In the genomic region with DNA sequence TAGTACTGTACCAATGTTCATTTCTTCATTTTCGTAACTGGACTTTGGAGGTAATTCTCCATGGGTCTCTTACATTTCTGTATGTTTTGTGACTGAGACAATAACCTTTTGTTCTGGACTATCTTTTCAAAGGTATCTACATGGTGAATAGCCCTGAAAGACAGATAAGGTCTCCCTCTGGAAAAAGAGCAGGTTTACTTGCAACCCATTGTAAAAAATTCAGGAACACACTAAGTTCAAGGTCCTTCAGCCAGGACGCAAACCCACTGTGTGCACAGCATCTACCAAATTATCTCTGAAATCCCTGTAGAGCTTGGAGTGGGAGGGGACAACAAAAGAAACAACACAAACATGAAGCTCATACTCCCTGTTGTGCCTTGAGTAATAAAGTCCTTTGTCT, we compare ENCODE assay signal across 35 cellular contexts.
"Had no signal": no experiment of that assay in that cellular context is flagged by ENCODE, and none has a peak within 500 bp of the region (broad histone marks: within the 10 kb centered on the region; RNA-seq: fewer than 3 reads in every experiment).

No MANE protein-coding gene starts in this region.

- DNase-seq: Karpas-422, Kasumi-1, MG63, MM.1S, MV-4-11, NCI-H1048, NCI-H1092, NCI-H1092 treated with DMSO at 0.1 percent for 48 hours, NCI-H1105, NCI-H1105 treated with DMSO at 0.1 percent for 48 hours, NCI-H1417, NCI-H1417 treated with DMSO at 0.1 percent for 48 hours, NCI-H1436, NCI-H1436 treated with DMSO at 0.1 percent for 48 hours, NCI-H146, NCI-H1694, NCI-H1694 treated with DMSO at 0.1 percent for 48 hours, NCI-H187, NCI-H187 treated with DMSO at 0.1 percent for 48 hours, NCI-H1930, NCI-H2029, NCI-H2029 treated with DMSO at 0.1 percent for 48 hours, NCI-H2081, NCI-H2081 treated with DMSO at 0.1 percent for 48 hours, NCI-H2107, NCI-H2171, NCI-H2171 treated with DMSO at 0.1 percent for 48 hours, NCI-H2227 treated with DMSO at 0.1 percent for 48 hours, NCI-H226, NCI-H345, NCI-H446, NCI-H446 treated with DMSO at 0.1 percent for 48 hours, NCI-H510A, NCI-H510A treated with DMSO at 0.1 percent for 48 hours, NCI-H524 had no signal

- H3K36me3 ChIP-seq: MG63 had no signal

- H3K27me3 ChIP-seq: MG63 had no signal

- H3K4me3 ChIP-seq: MG63 had no signal
